In genomic region chr16:2883027-2883846, GRCh38 we compare ENCODE assay signal across 8 cellular contexts. TPM values are rescaled to one million over a fixed set of nuclear protein-coding genes. Genes with fewer than 3 reads are reported as not detected.
DNase-seq lines count a peak whose midpoint lies in the region; ATAC-seq lines count a peak whose summit lies in the region.

Gene FLYWCH2, plus strand, starts transcription at chr16:2883215. Its CDS starts 13,235 bp downstream, at chr16:2896450.

- H3K27ac Mint-ChIP-seq in effector memory CD8-positive, alpha-beta T cell, result peak within 1 kb of the TSS; percentile 94 to 95
- peak within 1 kb of the TSS; percentile 93 for H3K27ac Mint-ChIP-seq in memory B cell

- peaks cover 10 to 17% of the 10 kb centered on the region in 2 donors for H3K4me1 Mint-ChIP-seq in effector memory CD8-positive, alpha-beta T cell (ENCODE audit: low read depth in 2 of 2)
- H3K4me1 Mint-ChIP-seq in memory B cell, result peaks cover 10% of the 10 kb centered on the region

- DNase-seq in COLO668 (lab: John Stamatoyannopoulos, UW; ENCODE audit: unreplicated experiment), result peak; percentile 96
- peak; percentile 94 for DNase-seq in HT1080 (ENCODE audit: low read depth)
- DNase-seq in NOMO-1 treated with DMSO at 0.1 percent for 48 hours (lab: John Stamatoyannopoulos, UW; ENCODE audit: unreplicated experiment), result peak; percentile 91
- DNase-seq in activated CD8-positive, alpha-beta memory T cell treated with anti-CD3 and anti-CD28 coated beads for 4 hours (ENCODE audit: low read depth in 2 of 2), result peak; percentile 97 to 99
- DNase-seq in effector memory CD8-positive, alpha-beta T cell, result peak; percentile 100
- DNase-seq in memory B cell (ENCODE audit: low spot score in 2 of 2), result peak; percentile 100
- DNase-seq in stimulated activated CD8-positive, alpha-beta memory T cell treated with anti-CD3 and anti-CD28 coated beads, Interleukin-12 subunit alpha, Interleukin-12 subunit beta, amount 100 ng/mL, for 24 hours (ENCODE audit: extremely low read depth), result peak; percentile 95

- no peaks in the 10 kb centered on the region for H3K9me3 Mint-ChIP-seq in effector memory CD8-positive, alpha-beta T cell
- peaks cover 5% of the 10 kb centered on the region for H3K9me3 Mint-ChIP-seq in memory B cell

- peak; percentile 74 for ATAC-seq in GM21360 (IDR thresholded peaks at IDR 0.05; ENCODE audit: unreplicated experiment)
- peak; percentile 74 for ATAC-seq in effector memory CD8-positive, alpha-beta T cell (replicated peaks)
- peak; percentile 75 for ATAC-seq in memory B cell (ENCODE audit: low read depth)

- H3K27me3 Mint-ChIP-seq in effector memory CD8-positive, alpha-beta T cell, result no peaks in the 10 kb centered on the region
- no peaks in the 10 kb centered on the region for H3K27me3 Mint-ChIP-seq in memory B cell

- H3K4me3 Mint-ChIP-seq in effector memory CD8-positive, alpha-beta T cell, result peak within 1 kb of the TSS; percentile 91
- H3K4me3 Mint-ChIP-seq in memory B cell, result peak within 1 kb of the TSS; percentile 93

- peaks cover 18% of the 10 kb centered on the region for H3K36me3 Mint-ChIP-seq in effector memory CD8-positive, alpha-beta T cell (ENCODE audit: insufficient read depth)
- no peaks in the 10 kb centered on the region for H3K36me3 Mint-ChIP-seq in memory B cell

RNA-seq across cellular contexts. Expression of gene FLYWCH2, which starts in this region (rescaled TPM):
- 33.2 and 34.5 TPM in 2 replicates for total RNA-seq in HT1080 (2014; rRNA removed; shearing (Covaris generic))
- 36.5 and 37.2 TPM in 2 replicates for polyA plus RNA-seq in HT1080 (2015; cell fraction: cytosol; rRNA removed)
- polyA plus RNA-seq in HT1080 (2015; cell fraction: nucleus; rRNA removed), result 16.8 and 17.2 TPM in 2 replicates

Comparison
In these comparisons a context has a peak if more than half of its experiments do, and no peak if none do; other contexts are left out.
1. Peak in every context shown above with its lines: DNase-seq and ATAC-seq.